ENCODE assay signal across 8 cellular contexts in genomic region chr12:8081228-8081920, GRCh38. TPM values are rescaled to one million over a fixed set of nuclear protein-coding genes. Genes with fewer than 3 reads are reported as not detected.
A peak's percentile ranks its signal among the peaks of the same experiment; 100 is the strongest.
DNase-seq lines count a peak whose midpoint lies in the region; ATAC-seq and TF ChIP-seq lines count a peak whose summit lies in the region.

No MANE protein-coding gene starts in this region.

- no peaks in the 10 kb centered on the region for H3K27me3 Mint-ChIP-seq in Calu3 (ENCODE audit: unreplicated experiment)
- no peaks in the 10 kb centered on the region for H3K27me3 Mint-ChIP-seq in activated CD4-positive, alpha-beta T cell treated with anti-CD3 and anti-CD28 coated beads, Interleukin-2, amount 10 ng/mL, durations not matched to agents 24 days and 14 days
- H3K27me3 Mint-ChIP-seq in natural killer cell treated with Interleukin-12 subunit alpha and Interleukin-12 subunit beta and Interleukin-15 and Interleukin-18, amount 100 ng/mL, for 72 hours = no peaks in the 10 kb centered on the region

- no peaks in the 10 kb centered on the region for H3K9me3 Mint-ChIP-seq in Calu3 (ENCODE audit: low read depth, unreplicated experiment)
- no peaks in the 10 kb centered on the region for H3K9me3 Mint-ChIP-seq in activated CD4-positive, alpha-beta T cell treated with anti-CD3 and anti-CD28 coated beads, Interleukin-2, amount 10 ng/mL, durations not matched to agents 24 days and 14 days
- no peaks in the 10 kb centered on the region for H3K9me3 Mint-ChIP-seq in natural killer cell treated with Interleukin-12 subunit alpha and Interleukin-12 subunit beta and Interleukin-15 and Interleukin-18, amount 100 ng/mL, for 72 hours

- peaks cover 28% of the 10 kb centered on the region for H3K4me1 Mint-ChIP-seq in Calu3 (ENCODE audit: low read depth, unreplicated experiment)
- peaks cover 32% of the 10 kb centered on the region for H3K4me1 Mint-ChIP-seq in activated CD4-positive, alpha-beta T cell treated with anti-CD3 and anti-CD28 coated beads, Interleukin-2, amount 10 ng/mL, durations not matched to agents 24 days and 14 days
- peaks cover 27 to 43% of the 10 kb centered on the region in 2 donors for H3K4me1 Mint-ChIP-seq in natural killer cell treated with Interleukin-12 subunit alpha and Interleukin-12 subunit beta and Interleukin-15 and Interleukin-18, amount 100 ng/mL, for 72 hours (ENCODE audit: low read depth in 2 of 2)

- intact Hi-C loops in Calu3 (cut with micrococcal nuclease; ENCODE audit: unreplicated experiment) = no loop called here
- intact Hi-C loops in activated CD4-positive, alpha-beta T cell treated with anti-CD3 and anti-CD28 coated beads, Interleukin-2, amount 10 ng/mL, durations not matched to agents 24 days and 14 days (cut with micrococcal nuclease) = loop anchor here (1.0 to 5.0 kb wide), 2 partner anchors 15 to 144 kb away; partner anchors contain the start of genes C3AR1 and SLC2A3

- TSS peak; percentile 97 for BruUV-seq in Calu3 (replicated peaks; lab: Mats Ljungman, UMichigan)

- DNase-seq in Calu3 = peak; percentile 6
- DNase-seq in activated CD4-positive, alpha-beta T cell treated with anti-CD3 and anti-CD28 coated beads, Interleukin-2, amount 10 ng/mL, durations not matched to agents 24 days and 14 days = peak; percentile 79
- DNase-seq in erythroblast (lab: John Stamatoyannopoulos, UW) = peak; percentile 55 to 57
- no peak for DNase-seq in natural killer cell treated with Interleukin-12 subunit alpha and Interleukin-12 subunit beta and Interleukin-15 and Interleukin-18, amount 100 ng/mL, for 72 hours (ENCODE audit: low spot score)
- no peak for DNase-seq in NCI-H1694 (lab: John Stamatoyannopoulos, UW)

- CTCF ChIA-PET in Calu3 (lab: Charles Lee) = interaction anchor here (0.5 kb wide), 1 partner anchor 54 kb away, joined by 5 read pairs; no protein-coding TSS in a partner anchor

- TF ChIP-seq POLR2A in erythroblast (IDR thresholded peaks at IDR 0.05; ENCODE audit: low read length) = no peak

- TF ChIP-seq CTCF in Calu3 (IDR thresholded peaks at IDR 0.05; ENCODE audit: unreplicated experiment) = no peak

- peaks cover 22% of the 10 kb centered on the region for H3K36me3 Mint-ChIP-seq in Calu3 (ENCODE audit: insufficient read depth, unreplicated experiment)
- peaks cover 8% of the 10 kb centered on the region for H3K36me3 Mint-ChIP-seq in activated CD4-positive, alpha-beta T cell treated with anti-CD3 and anti-CD28 coated beads, Interleukin-2, amount 10 ng/mL, durations not matched to agents 24 days and 14 days (ENCODE audit: low read depth)
- H3K36me3 Mint-ChIP-seq in natural killer cell treated with Interleukin-12 subunit alpha and Interleukin-12 subunit beta and Interleukin-15 and Interleukin-18, amount 100 ng/mL, for 72 hours = peaks cover 11% of the 10 kb centered on the region

- ATAC-seq in HG03575 (IDR thresholded peaks at IDR 0.05; ENCODE audit: extremely low read depth, insufficient number of reproducible peaks, low FRiP score, unreplicated experiment) = peak; percentile 11
- ATAC-seq in natural killer cell treated with Interleukin-12 subunit alpha and Interleukin-12 subunit beta and Interleukin-15 and Interleukin-18, amount 100 ng/mL, for 72 hours = no peak
- ATAC-seq in GM18868 (IDR thresholded peaks at IDR 0.05; ENCODE audit: unreplicated experiment) = no peak
- no peak for ATAC-seq in HG03439 (IDR thresholded peaks at IDR 0.05; ENCODE audit: unreplicated experiment)

- H3K27ac Mint-ChIP-seq in Calu3 (ENCODE audit: unreplicated experiment) = peak overlapping the region; percentile 95
- H3K27ac Mint-ChIP-seq in activated CD4-positive, alpha-beta T cell treated with anti-CD3 and anti-CD28 coated beads, Interleukin-2, amount 10 ng/mL, durations not matched to agents 24 days and 14 days = peak overlapping the region; percentile 97
- H3K27ac Mint-ChIP-seq in natural killer cell treated with Interleukin-12 subunit alpha and Interleukin-12 subunit beta and Interleukin-15 and Interleukin-18, amount 100 ng/mL, for 72 hours = peak overlapping the region; percentile 93 to 94

- peak overlapping the region; percentile 91 for H3K4me3 Mint-ChIP-seq in Calu3 (ENCODE audit: low read depth, unreplicated experiment)
- H3K4me3 Mint-ChIP-seq in activated CD4-positive, alpha-beta T cell treated with anti-CD3 and anti-CD28 coated beads, Interleukin-2, amount 10 ng/mL, durations not matched to agents 24 days and 14 days = peak overlapping the region; percentile 96
- H3K4me3 Mint-ChIP-seq in natural killer cell treated with Interleukin-12 subunit alpha and Interleukin-12 subunit beta and Interleukin-15 and Interleukin-18, amount 100 ng/mL, for 72 hours = peak overlapping the region; percentile 97

RNA-seq across cellular contexts. Expression of gene NECAP1, which starts 0.7 kb away (rescaled TPM):
- total RNA-seq in Calu3 (2022) = 25.1 and 28.4 TPM in 2 replicates
- 34.8 and 36.2 TPM in 2 replicates for total RNA-seq in activated CD4-positive, alpha-beta T cell treated with anti-CD3 and anti-CD28 coated beads, Interleukin-2, amount 10 ng/mL, durations not matched to agents 24 days and 14 days
- total RNA-seq in natural killer cell treated with Interleukin-12 subunit alpha and Interleukin-12 subunit beta and Interleukin-15 and Interleukin-18, amount 100 ng/mL, for 72 hours = 10 to 100 TPM; 33.8 to 42.2 TPM

RNA-seq across cellular contexts. Expression of gene C3AR1, which starts 15.2 kb away (rescaled TPM):
- not detected in 2 replicates for total RNA-seq in Calu3 (2022)
- total RNA-seq in activated CD4-positive, alpha-beta T cell treated with anti-CD3 and anti-CD28 coated beads, Interleukin-2, amount 10 ng/mL, durations not matched to agents 24 days and 14 days = 0.56 and 0.73 TPM in 2 replicates
- total RNA-seq in natural killer cell treated with Interleukin-12 subunit alpha and Interleukin-12 subunit beta and Interleukin-15 and Interleukin-18, amount 100 ng/mL, for 72 hours = 1 to 10 TPM; 1.6 to 2.3 TPM

RNA-seq across cellular contexts. Expression of gene CLEC4A, which starts 42.0 kb away (rescaled TPM):
- total RNA-seq in Calu3 (2022) = 0.47 TPM in 1 of 2 replicates, not detected in the other
- total RNA-seq in activated CD4-positive, alpha-beta T cell treated with anti-CD3 and anti-CD28 coated beads, Interleukin-2, amount 10 ng/mL, durations not matched to agents 24 days and 14 days = 0.97 and 1.5 TPM in 2 replicates
- total RNA-seq in natural killer cell treated with Interleukin-12 subunit alpha and Interleukin-12 subunit beta and Interleukin-15 and Interleukin-18, amount 100 ng/mL, for 72 hours = 1 to 10 TPM in 1 of 2 donors, not detected in 1; 3.7 TPM

RNA-seq across cellular contexts. Expression of gene FOXJ2, which starts 48.9 kb away (rescaled TPM):
- 12.6 and 13.4 TPM in 2 replicates for total RNA-seq in Calu3 (2022)
- total RNA-seq in activated CD4-positive, alpha-beta T cell treated with anti-CD3 and anti-CD28 coated beads, Interleukin-2, amount 10 ng/mL, durations not matched to agents 24 days and 14 days = 18.5 and 18.6 TPM in 2 replicates
- 10 to 100 TPM; 16.2 to 17.2 TPM for total RNA-seq in natural killer cell treated with Interleukin-12 subunit alpha and Interleukin-12 subunit beta and Interleukin-15 and Interleukin-18, amount 100 ng/mL, for 72 hours

Comparison
In these comparisons a context has a peak if more than half of its experiments do, and no peak if none do; other contexts are left out.
1. DNase-seq: peak in Calu3 (single experiment), activated CD4-positive, alpha-beta T cell treated with anti-CD3 and anti-CD28 coated beads, Interleukin-2, amount 10 ng/mL, durations not matched to agents 24 days and 14 days (single experiment) and erythroblast (2 of 2); none in natural killer cell treated with Interleukin-12 subunit alpha and Interleukin-12 subunit beta and Interleukin-15 and Interleukin-18, amount 100 ng/mL, for 72 hours (single experiment) and NCI-H1694 (single experiment).
2. Peak in every context shown above with its lines, with median percentiles within 50 percentile points of each other: H3K27ac Mint-ChIP-seq and H3K4me3 Mint-ChIP-seq.